8 cellular contexts compared by ENCODE assay signal in genomic region chr1:206674745-206675175, GRCh38. TPM values are rescaled to one million over a fixed set of nuclear protein-coding genes. Genes with fewer than 3 reads are reported as not detected.
DNase-seq lines count a peak whose midpoint lies in the region; ATAC-seq and TF ChIP-seq lines count a peak whose summit lies in the region.

No MANE protein-coding gene starts in this region.

- H3K27ac ChIP-seq in ACC112 (ENCODE audit: low read depth, low read length), result peak overlapping the region; percentile 81

- H3K27me3 ChIP-seq in ACC112 (ENCODE audit: insufficient read depth, low read length) (no peaks in the 10 kb centered on the region), BE2C (no peaks in the 10 kb centered on the region; the same call in 1 of the 2 replicates)

- H3K36me3 ChIP-seq in ACC112 (ENCODE audit: insufficient read depth, low read length) (no peaks in the 10 kb centered on the region), BE2C (no peaks in the 10 kb centered on the region)

- peak; percentile 29 for DNase-seq in LoVo (ENCODE audit: low spot score)
- DNase-seq in epithelial cell of esophagus (ENCODE audit: low read depth), result peak; percentile 98
- peak; percentile 99 for DNase-seq in myocyte (ENCODE audit: low read depth)
- DNase-seq in activated naive CD4-positive, alpha-beta T cell treated with anti-CD3 and anti-CD28 coated beads, Interleukin-2, amount 50 U/mL, for 16 hours, result no peak
- no peak for DNase-seq in BE2C
- DNase-seq in NOMO-1 (lab: John Stamatoyannopoulos, UW; ENCODE audit: unreplicated experiment in 2 of 2), result no peak

- H3K9me3 ChIP-seq in BE2C, result no peaks in the 10 kb centered on the region

- H3K79me2 ChIP-seq in ACC112 (ENCODE audit: control insufficient read depth, insufficient read depth, low read length, unreplicated experiment), result no peaks in the 10 kb centered on the region

- H3K4me1 ChIP-seq in ACC112 (ENCODE audit: control insufficient read depth, insufficient read depth, low read length, unreplicated experiment), result peaks cover 33% of the 10 kb centered on the region
- H3K4me1 ChIP-seq in BE2C, result peaks cover 3% of the 10 kb centered on the region

- no peak overlapping the region for H2AFZ ChIP-seq in ACC112 (ENCODE audit: low read length, unreplicated experiment)

- H3K4me3 ChIP-seq in ACC112 (ENCODE audit: low read depth, low read length), result no peak overlapping the region
- H3K4me3 ChIP-seq in epithelial cell of esophagus (ENCODE audit: low read length), result no peak overlapping the region
- H3K4me3 ChIP-seq in BE2C (ENCODE audit: low read depth, low read length), result no peak overlapping the region

- ATAC-seq in GM19463 (IDR thresholded peaks at IDR 0.05; ENCODE audit: unreplicated experiment), result no peak

- TF ChIP-seq CTCF in epithelial cell of esophagus (IDR thresholded peaks at IDR 0.05; ENCODE audit: insufficient read depth, low read depth, low read length, missing control alignments), result no peak
- no peak for TF ChIP-seq CTCF in BE2C (IDR thresholded peaks at IDR 0.05; ENCODE audit: low read depth, low read length)

RNA-seq across cellular contexts. Expression of gene MAPKAPK2, which starts 9.9 kb away (rescaled TPM):
- 67.2 and 74.5 TPM in 2 replicates for total RNA-seq in myocyte
- 73.9 TPM for polyA plus RNA-seq in myocyte (2012)
- polyA plus RNA-seq in BE2C (2012; ENCODE audit: insufficient read depth, insufficient read length, low read depth), result 37.2 TPM

RNA-seq across cellular contexts. Expression of gene DYRK3, which starts 39.4 kb away (rescaled TPM):
- total RNA-seq in myocyte, result 11.5 and 14.9 TPM in 2 replicates
- polyA plus RNA-seq in myocyte (2012), result 7.0 TPM
- 3.3 TPM for polyA plus RNA-seq in BE2C (2012; ENCODE audit: insufficient read depth, insufficient read length, low read depth)

Comparison
In these comparisons a context has a peak if more than half of its experiments do, and no peak if none do; other contexts are left out.
1. DNase-seq: peak in LoVo (single experiment), epithelial cell of esophagus (single experiment) and myocyte (single experiment); none in activated naive CD4-positive, alpha-beta T cell treated with anti-CD3 and anti-CD28 coated beads, Interleukin-2, amount 50 U/mL, for 16 hours (single experiment), BE2C (single experiment) and NOMO-1 (0 of 2).